In the genomic region with DNA sequence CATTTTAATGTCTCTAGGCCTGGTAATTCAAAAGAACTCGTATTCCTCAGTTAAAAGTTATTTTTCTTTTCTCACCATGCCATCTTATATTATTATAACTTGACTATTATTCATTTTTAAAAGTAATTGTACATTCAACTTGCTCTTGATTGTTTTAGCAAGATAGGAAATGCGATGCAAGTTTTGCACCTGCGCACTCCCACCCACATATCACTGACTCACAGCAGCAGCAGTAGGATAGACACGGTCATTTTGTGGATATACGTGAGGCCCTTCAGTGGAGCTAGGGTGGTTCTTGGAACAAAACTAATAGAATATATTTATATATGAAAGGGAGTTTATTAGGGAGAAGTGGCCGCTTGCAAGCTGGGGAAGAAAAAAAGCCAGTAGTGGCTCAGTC, we compare ENCODE assay signal across 36 cellular contexts.
"Had no signal": no experiment of that assay in that cellular context is flagged by ENCODE, and none has a peak within 500 bp of the region (broad histone marks: within the 10 kb centered on the region; RNA-seq: fewer than 3 reads in every experiment).

No MANE protein-coding gene starts in this region.

- H3K27ac ChIP-seq: KMS-11 had no signal

- H3K27me3 ChIP-seq: MG63 had no signal

- DNase-seq: Karpas-422, Kasumi-1, KBM-7, KG1, MG63, MM.1S, MV-4-11, NCI-H1048, NCI-H1092, NCI-H1092 treated with DMSO at 0.1 percent for 48 hours, NCI-H1105, NCI-H1105 treated with DMSO at 0.1 percent for 48 hours, NCI-H1417, NCI-H1417 treated with DMSO at 0.1 percent for 48 hours, NCI-H1436, NCI-H1436 treated with DMSO at 0.1 percent for 48 hours, NCI-H146, NCI-H1694, NCI-H1694 treated with DMSO at 0.1 percent for 48 hours, NCI-H187, NCI-H187 treated with DMSO at 0.1 percent for 48 hours, NCI-H1930, NCI-H2029, NCI-H2029 treated with DMSO at 0.1 percent for 48 hours, NCI-H2081, NCI-H2081 treated with DMSO at 0.1 percent for 48 hours, NCI-H2107, NCI-H2171, NCI-H2171 treated with DMSO at 0.1 percent for 48 hours, NCI-H2227 treated with DMSO at 0.1 percent for 48 hours, NCI-H226, NCI-H345, NCI-H446, NCI-H446 treated with DMSO at 0.1 percent for 48 hours, NCI-H510A had no signal

- H3K4me3 ChIP-seq: MG63 had no signal

- H3K9me3 ChIP-seq: MG63 had no signal

- H3K36me3 ChIP-seq: MG63 had no signal
